ENCODE assay signal across 1 cellular context in the genomic region with DNA sequence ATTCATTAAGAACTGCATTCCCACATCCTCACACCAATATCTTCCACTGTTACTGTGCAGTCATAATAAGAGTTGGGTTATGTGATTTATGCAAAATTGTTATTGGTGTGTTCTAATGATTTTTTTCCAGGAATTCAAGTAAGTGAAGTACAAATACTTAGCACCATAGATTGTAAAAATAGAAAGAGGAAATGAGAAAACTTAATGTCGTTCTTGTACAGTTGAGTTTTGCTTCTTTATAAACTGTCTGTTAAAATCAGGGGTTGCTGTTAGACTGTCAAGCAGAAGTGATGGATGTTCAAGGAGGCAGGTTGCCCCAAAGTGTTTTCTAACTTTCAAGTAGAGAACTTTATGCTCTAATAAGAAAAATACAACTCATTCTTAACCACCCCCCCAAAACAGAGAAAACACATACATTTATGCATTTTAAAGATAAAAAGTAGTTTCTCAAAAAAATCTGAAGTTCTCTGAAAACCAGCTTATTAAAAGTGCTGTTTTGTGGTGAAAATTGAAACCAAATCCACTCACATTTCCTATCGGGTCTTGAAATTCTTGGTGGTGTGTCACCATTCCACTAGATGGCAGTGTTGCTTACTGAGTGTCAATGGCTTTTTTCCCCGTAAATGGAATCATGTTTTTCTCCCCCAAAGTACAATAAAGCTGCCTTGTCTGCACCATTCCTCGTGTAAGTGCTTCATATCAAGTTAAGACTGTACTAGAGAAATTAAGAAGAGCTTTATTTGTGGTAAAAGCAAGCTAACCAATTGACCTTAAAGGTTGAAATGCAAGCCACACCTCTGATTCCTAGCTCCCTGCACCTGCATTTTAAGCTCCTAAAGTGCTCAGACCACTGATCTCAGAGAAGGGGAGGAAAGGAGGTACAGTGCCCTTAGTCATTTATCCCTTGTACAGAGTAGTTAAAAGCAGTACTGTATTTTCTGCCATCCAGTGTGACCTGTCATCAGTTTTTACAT.
TF ChIP-seq lines count a peak whose summit lies in the region.

No MANE protein-coding gene starts in this region.

TF ChIP-seq in SK-N-SH treated with all-trans-retinoic acid at 6 μM for 48 hours, 23 proteins besides CTCF, POLR2A, EP300 and RAD21 (continued from another document):
- TF ChIP-seq PATZ1 (CRISPR knock-in tag; IDR thresholded peaks at IDR 0.05; ENCODE audit: borderline replicate concordance) = no peak
- no peak for TF ChIP-seq BACH2 (CRISPR knock-in tag; IDR thresholded peaks at IDR 0.05; ENCODE audit: borderline replicate concordance)
- no peak for TF ChIP-seq ZC3H10 (CRISPR knock-in tag; IDR thresholded peaks at IDR 0.05)
- TF ChIP-seq, protein P1, sequence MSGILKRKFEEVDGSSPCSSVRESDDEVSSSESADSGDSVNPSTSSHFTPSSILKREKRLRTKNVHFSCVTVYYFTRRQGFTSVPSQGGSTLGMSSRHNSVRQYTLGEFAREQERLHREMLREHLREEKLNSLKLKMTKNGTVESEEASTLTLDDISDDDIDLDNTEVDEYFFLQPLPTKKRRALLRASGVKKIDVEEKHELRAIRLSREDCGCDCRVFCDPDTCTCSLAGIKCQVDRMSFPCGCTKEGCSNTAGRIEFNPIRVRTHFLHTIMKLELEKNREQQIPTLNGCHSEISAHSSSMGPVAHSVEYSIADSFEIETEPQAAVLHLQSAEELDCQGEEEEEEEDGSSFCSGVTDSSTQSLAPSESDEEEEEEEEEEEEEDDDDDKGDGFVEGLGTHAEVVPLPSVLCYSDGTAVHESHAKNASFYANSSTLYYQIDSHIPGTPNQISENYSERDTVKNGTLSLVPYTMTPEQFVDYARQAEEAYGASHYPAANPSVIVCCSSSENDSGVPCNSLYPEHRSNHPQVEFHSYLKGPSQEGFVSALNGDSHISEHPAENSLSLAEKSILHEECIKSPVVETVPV (CRISPR knock-in tag; IDR thresholded peaks at IDR 0.05) = no peak
